8 cellular contexts compared by ENCODE assay signal in the genomic region with DNA sequence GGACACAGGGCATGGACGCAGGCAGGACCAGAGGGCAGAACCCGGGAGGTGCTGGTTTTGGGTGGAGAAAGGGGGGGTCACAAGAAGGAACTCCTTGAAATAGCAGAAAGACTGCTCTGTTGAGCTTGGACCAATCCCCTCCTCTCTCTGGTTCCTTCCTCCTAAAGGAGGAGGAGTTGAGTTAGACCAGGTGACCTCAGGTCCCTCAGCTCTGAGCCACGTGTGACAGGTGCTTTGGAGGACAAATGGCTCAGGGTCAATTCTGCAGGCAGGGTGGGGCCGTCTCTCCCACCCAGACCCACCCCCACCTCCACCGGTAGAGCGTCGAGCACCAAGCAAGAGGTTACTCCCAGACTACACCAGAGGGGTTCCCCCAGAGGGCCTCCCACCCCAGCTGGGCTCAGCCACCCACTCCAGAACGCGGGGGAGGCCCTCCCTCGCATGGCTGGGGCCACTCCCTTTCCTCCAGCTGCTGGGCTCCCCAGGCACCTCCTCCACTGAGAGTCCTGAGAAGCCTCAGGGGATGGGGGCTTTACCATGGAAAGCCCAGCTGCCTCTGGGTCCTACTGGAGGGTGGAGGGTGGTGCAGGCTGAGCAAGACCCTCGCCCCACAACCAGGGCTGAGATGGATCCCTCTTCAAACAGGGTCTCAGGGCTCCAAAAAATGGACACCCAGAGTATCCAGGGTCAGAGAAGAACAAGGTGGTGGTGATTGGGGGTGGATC. TPM values are rescaled to one million over a fixed set of nuclear protein-coding genes. Genes with fewer than 3 reads are reported as not detected.
DNase-seq lines count a peak whose midpoint lies in the region; ATAC-seq and TF ChIP-seq lines count a peak whose summit lies in the region.

No MANE protein-coding gene starts in this region.

- H3K4me1 ChIP-seq in ES-I3 (ENCODE audit: insufficient read depth, low read length): peaks cover 12% of the 10 kb centered on the region; the same call in 1 of the 2 replicates

- peak overlapping the region in 8 of 10 donors; percentile 65 to 87 (median 78) for H3K27ac Mint-ChIP-seq in naive thymus-derived CD8-positive, alpha-beta T cell

- no peaks in the 10 kb centered on the region for H3K9me3 Mint-ChIP-seq in naive thymus-derived CD8-positive, alpha-beta T cell

- peak overlapping the region; percentile 53 for H3K4me3 ChIP-seq in epithelial cell of esophagus (ENCODE audit: low read length)

- H3K36me3 ChIP-seq in ES-I3 (ENCODE audit: insufficient read depth, low read length): peaks cover 7% of the 10 kb centered on the region

- peaks cover 7 to 31% (median 23%) of the 10 kb centered on the region in 4 donors for H3K4me1 Mint-ChIP-seq in naive thymus-derived CD8-positive, alpha-beta T cell

- H3K27me3 Mint-ChIP-seq in naive thymus-derived CD8-positive, alpha-beta T cell: no peaks in the 10 kb centered on the region

- ATAC-seq in GM21737 (IDR thresholded peaks at IDR 0.05; ENCODE audit: unreplicated experiment): peak; percentile 38
- peak; percentile 3 to 19 for ATAC-seq in activated CD4-positive, CD25-positive, alpha-beta regulatory T cell treated with anti-CD3 and anti-CD28 coated beads, Interleukin-2, amount 50 U/mL, for 24 hours
- ATAC-seq in naive thymus-derived CD8-positive, alpha-beta T cell: peak; percentile 29 to 61

- H3K36me3 Mint-ChIP-seq in naive thymus-derived CD8-positive, alpha-beta T cell: no peaks in the 10 kb centered on the region

- DNase-seq in NCI-H1105 treated with DMSO at 0.1 percent for 48 hours (lab: John Stamatoyannopoulos, UW): peak; percentile 52
- peak; percentile 49 for DNase-seq in epithelial cell of esophagus (ENCODE audit: low read depth)
- DNase-seq in naive thymus-derived CD8-positive, alpha-beta T cell: peak in 9 of 10 donors; percentile 36 to 76 (median 53)
- no peak for DNase-seq in NK-92 treated with Interleukin-12 subunit alpha and Interleukin-12 subunit beta, amount 100 ng/mL, for 24 hours (lab: John Stamatoyannopoulos, UW)
- no peak for DNase-seq in activated gamma-delta T cell (lab: John Stamatoyannopoulos, UW)

- TF ChIP-seq CTCF in epithelial cell of esophagus (IDR thresholded peaks at IDR 0.05; ENCODE audit: insufficient read depth, low read depth, low read length, missing control alignments): no peak

- H3K9ac ChIP-seq in ES-I3 (ENCODE audit: low read depth, low read length): peak overlapping the region; percentile 62

- no peaks in the 10 kb centered on the region for H3K9me3 ChIP-seq in ES-I3 (ENCODE audit: control insufficient read depth, insufficient read depth, low read length)

- H3K4me3 Mint-ChIP-seq in naive thymus-derived CD8-positive, alpha-beta T cell: peak overlapping the region; percentile 67 to 89 (median 81)

- POLR2A ChIA-PET in naive thymus-derived CD8-positive, alpha-beta T cell (lab: Charles Lee): interaction anchor here (0.7 to 0.9 kb wide), 2 partner anchors 29 to 31 kb away, joined by 3 read pairs; a partner anchor contains a TSS

RNA-seq across cellular contexts. Expression of a gene that starts 7.7 kb away (rescaled TPM):
- total RNA-seq in naive thymus-derived CD8-positive, alpha-beta T cell: 10 to 100 TPM; 15.4 to 18.0 TPM
- 1 to 10 TPM; 1.3 to 1.5 (median 1.3) TPM for polyA plus RNA-seq in naive thymus-derived CD8-positive, alpha-beta T cell

RNA-seq across cellular contexts. Expression of a gene that starts 28.7 kb away (rescaled TPM):
- total RNA-seq in naive thymus-derived CD8-positive, alpha-beta T cell: 10 to 100 TPM; 22.0 to 27.6 TPM
- 10 to 100 TPM; 18.8 to 24.8 (median 19.9) TPM for polyA plus RNA-seq in naive thymus-derived CD8-positive, alpha-beta T cell

RNA-seq across cellular contexts. Expression of a gene that starts 31.7 kb away (rescaled TPM):
- total RNA-seq in naive thymus-derived CD8-positive, alpha-beta T cell: 10 to 100 TPM; 92.3 to 93.8 TPM
- 10 to 100 TPM; 62.0 to 75.4 (median 70.5) TPM for polyA plus RNA-seq in naive thymus-derived CD8-positive, alpha-beta T cell

Comparison
In these comparisons a context has a peak if more than half of its experiments do, and no peak if none do; other contexts are left out.
1. DNase-seq: peak in NCI-H1105 treated with DMSO at 0.1 percent for 48 hours (single experiment), epithelial cell of esophagus (single experiment) and naive thymus-derived CD8-positive, alpha-beta T cell (9 of 10); none in NK-92 treated with Interleukin-12 subunit alpha and Interleukin-12 subunit beta, amount 100 ng/mL, for 24 hours (single experiment) and activated gamma-delta T cell (single experiment).
2. Peak in every context shown above with its lines, with median percentiles within 50 percentile points of each other: ATAC-seq.